ENCODE assay signal across 18 cellular contexts in the genomic region with DNA sequence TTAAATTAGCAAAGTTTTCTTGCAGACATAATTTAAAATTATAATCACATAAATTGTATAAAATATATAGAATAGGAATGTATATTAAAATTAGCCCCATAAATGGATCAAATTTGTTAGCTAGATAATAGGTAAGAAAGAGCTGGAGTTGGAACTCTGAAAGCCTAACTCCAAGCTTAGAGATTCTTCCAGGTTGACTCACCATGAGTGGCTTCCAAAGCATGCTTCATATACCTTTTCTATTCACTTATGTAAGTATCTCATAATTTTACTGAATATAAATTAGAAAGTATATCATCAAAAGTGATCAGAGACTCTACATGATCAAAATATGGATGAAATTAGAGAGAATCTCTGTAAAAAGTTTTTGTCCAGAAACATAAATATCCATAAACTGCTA.
DNase-seq lines count a peak whose midpoint lies in the region; ATAC-seq, FAIRE-seq and TF ChIP-seq lines count a peak whose summit lies in the region.
"Had no signal": no experiment of that assay in that cellular context is flagged by ENCODE, and none has a peak within 500 bp of the region (broad histone marks: within the 10 kb centered on the region; RNA-seq: fewer than 3 reads in every experiment).

No MANE protein-coding gene starts in this region.

- no peak for ATAC-seq in HG02623 (IDR thresholded peaks at IDR 0.05; ENCODE audit: unreplicated experiment)
- ATAC-seq: CD8-positive, alpha-beta T cell; Panc1 had no signal

- H3K4me3 ChIP-seq in choroid plexus epithelial cell (ENCODE audit: low read depth, low read length) (no peak overlapping the region), kidney (ENCODE audit: low read length in 2 of 2) (no peak overlapping the region)

- H3K27ac ChIP-seq in kidney (ENCODE audit: low read depth in 2 of 2, low read length in 2 of 2) = no peak overlapping the region

- TF ChIP-seq CTCF in choroid plexus epithelial cell (conservative IDR thresholded peaks at IDR 0.05; ENCODE audit: low read depth, low read length) = no peak
- no peak for TF ChIP-seq CTCF in kidney (IDR thresholded peaks at IDR 0.05; ENCODE audit: borderline replicate concordance, extremely low read depth, insufficient read depth)

- DNase-seq in HCEC 1CT = peak; percentile 15
- DNase-seq in NCI-H226 = peak; percentile 76
- peak; percentile 43 for DNase-seq in choroid plexus epithelial cell (ENCODE audit: low read depth)
- DNase-seq in urothelium cell line (ENCODE audit: low spot score) = peak; percentile 18
- DNase-seq in kidney = no peak
- no peak for DNase-seq in Ammon's horn (ENCODE audit: low spot score)
- DNase-seq: CD8-positive, alpha-beta T cell; DMS79; GDM1; KBM-7; NCI-H1048; NCI-H2081 treated with DMSO at 0.1 percent for 48 hours; NCI-H524 treated with DMSO at 0.1 percent for 48 hours; SHP77 treated with DMSO at 0.1 percent for 48 hours had no signal

- H3K36me3 ChIP-seq in kidney (ENCODE audit: control insufficient read depth in 1 of 2, insufficient read depth in 2 of 2, low read length in 2 of 2) = no peaks in the 10 kb centered on the region

- intact Hi-C loops in kidney (cut with DNase I) = no loop called here

- no peak for FAIRE-seq in urothelium cell line (lab: Jason Lieb, UNC)
- no peak for FAIRE-seq in kidney (lab: Jason Lieb, UNC)
- FAIRE-seq: GM12892, H1 had no signal

- H3K9me3 ChIP-seq in kidney (ENCODE audit: control insufficient read depth in 1 of 2, low read length in 2 of 2) = no peaks in the 10 kb centered on the region

- H3K9ac ChIP-seq in kidney (ENCODE audit: low read length in 2 of 2) = no peak overlapping the region

- no peaks in the 10 kb centered on the region for H3K4me1 ChIP-seq in kidney (ENCODE audit: control insufficient read depth in 1 of 2, insufficient read depth in 1 of 2, low read depth in 1 of 2, low read length in 2 of 2)

Comparison
In these comparisons a context has a peak if more than half of its experiments do, and no peak if none do; other contexts are left out.
1. DNase-seq: peak in HCEC 1CT (single experiment), NCI-H226 (single experiment), choroid plexus epithelial cell (single experiment) and urothelium cell line (single experiment); none in kidney (single experiment) and Ammon's horn (single experiment).